ENCODE assay signal across 14 cellular contexts in genomic region chr10:21084700-21085099, GRCh38.
DNase-seq lines count a peak whose midpoint lies in the region; ATAC-seq and TF ChIP-seq lines count a peak whose summit lies in the region.
"Had no signal": no experiment of that assay in that cellular context is flagged by ENCODE, and none has a peak within 500 bp of the region (broad histone marks: within the 10 kb centered on the region; RNA-seq: fewer than 3 reads in every experiment).

No MANE protein-coding gene starts in this region.

- no peaks in the 10 kb centered on the region for H3K36me3 ChIP-seq in PC-3 (ENCODE audit: low read depth, low read length)

- CTCF ChIA-PET in PC-3 (lab: Charles Lee) = interaction anchor here (0.6 kb wide), 1 partner anchor 7 kb away, joined by 5 read pairs; no protein-coding TSS in a partner anchor

- POLR2A ChIA-PET in PC-3 (lab: Charles Lee; ENCODE audit: unreplicated experiment) = no interaction called here

- TF ChIP-seq CTCF in PC-3 (conservative IDR thresholded peaks at IDR 0.05; ENCODE audit: low read depth, low read length) = no peak

- H3K4me2 ChIP-seq in PC-3 (ENCODE audit: low read length) = no peak overlapping the region

- DNase-seq in G401 (ENCODE audit: low spot score) = peak; percentile 100
- DNase-seq in PC-3 = no peak
- peak; percentile 16 for DNase-seq in globus pallidus (ENCODE audit: low spot score)
- DNase-seq in renal cortical epithelial cell (ENCODE audit: low read depth) = peak; percentile 39
- DNase-seq in NCI-H187 treated with DMSO at 0.1 percent for 48 hours (lab: John Stamatoyannopoulos, UW) = no peak
- no peak for DNase-seq in left colon
- DNase-seq in NCI-H524 treated with DMSO at 0.1 percent for 48 hours (lab: John Stamatoyannopoulos, UW) = no peak
- DNase-seq: DMS 273 treated with DMSO at 0.1 percent for 48 hours, H7, NCI-H2171, NCI-H774, SW 1271 had no signal

- BruUV-seq in PC-3 (replicated peaks; lab: Mats Ljungman, UMichigan) = no TSS peak

- no peaks in the 10 kb centered on the region for H4K20me1 ChIP-seq in PC-3 (ENCODE audit: low read length)

- no peak overlapping the region for H2AFZ ChIP-seq in PC-3 (ENCODE audit: low read length)

- in situ Hi-C loops in G401 (cut with HindIII; ENCODE audit: low sequenced_read_pairs) = no loop called here

- H3K9me2 ChIP-seq in PC-3 (replicated peaks; ENCODE audit: low read length) = no peaks in the 10 kb centered on the region

- H3K4me3 ChIP-seq in PC-3 (ENCODE audit: low read length) = no peak overlapping the region

- H3K79me2 ChIP-seq in PC-3 (ENCODE audit: low read length) = no peaks in the 10 kb centered on the region

- H3K27me3 ChIP-seq in PC-3 (ENCODE audit: low read length) = no peaks in the 10 kb centered on the region

- H3K27ac ChIP-seq in PC-3 (ENCODE audit: low read length) = peak overlapping the region; percentile 64
- H3K27ac ChIP-seq: HL-60 had no signal

- no peak overlapping the region for H3K9ac ChIP-seq in PC-3 (ENCODE audit: low read length)

- intact Hi-C loops in PC-3 (cut with micrococcal nuclease) = loop anchor here (2.0 to 5.0 kb wide), 2 partner anchors 88 to 110 kb away; no protein-coding TSS in a partner anchor
- intact Hi-C loops in left colon (cut with DNase I, micrococcal nuclease) = no loop called here

- H3F3A ChIP-seq in PC-3 (ENCODE audit: low read length, unreplicated experiment) = no peaks in the 10 kb centered on the region

- no peaks in the 10 kb centered on the region for H3K9me3 ChIP-seq in PC-3 (ENCODE audit: low read length)

- ATAC-seq in PC-3 (no peak), HG02678 (IDR thresholded peaks at IDR 0.05; ENCODE audit: unreplicated experiment) (no peak), left colon (no peak)

- H3K4me1 ChIP-seq in PC-3 (ENCODE audit: insufficient read depth, low read length) = peaks cover 29% of the 10 kb centered on the region

Comparison
In these comparisons a context has a peak if more than half of its experiments do, and no peak if none do; other contexts are left out.
1. DNase-seq: peak in G401 (single experiment), globus pallidus (single experiment) and renal cortical epithelial cell (single experiment); none in PC-3 (single experiment), NCI-H187 treated with DMSO at 0.1 percent for 48 hours (single experiment), left colon (0 of 2) and NCI-H524 treated with DMSO at 0.1 percent for 48 hours (single experiment).